In the genomic region with DNA sequence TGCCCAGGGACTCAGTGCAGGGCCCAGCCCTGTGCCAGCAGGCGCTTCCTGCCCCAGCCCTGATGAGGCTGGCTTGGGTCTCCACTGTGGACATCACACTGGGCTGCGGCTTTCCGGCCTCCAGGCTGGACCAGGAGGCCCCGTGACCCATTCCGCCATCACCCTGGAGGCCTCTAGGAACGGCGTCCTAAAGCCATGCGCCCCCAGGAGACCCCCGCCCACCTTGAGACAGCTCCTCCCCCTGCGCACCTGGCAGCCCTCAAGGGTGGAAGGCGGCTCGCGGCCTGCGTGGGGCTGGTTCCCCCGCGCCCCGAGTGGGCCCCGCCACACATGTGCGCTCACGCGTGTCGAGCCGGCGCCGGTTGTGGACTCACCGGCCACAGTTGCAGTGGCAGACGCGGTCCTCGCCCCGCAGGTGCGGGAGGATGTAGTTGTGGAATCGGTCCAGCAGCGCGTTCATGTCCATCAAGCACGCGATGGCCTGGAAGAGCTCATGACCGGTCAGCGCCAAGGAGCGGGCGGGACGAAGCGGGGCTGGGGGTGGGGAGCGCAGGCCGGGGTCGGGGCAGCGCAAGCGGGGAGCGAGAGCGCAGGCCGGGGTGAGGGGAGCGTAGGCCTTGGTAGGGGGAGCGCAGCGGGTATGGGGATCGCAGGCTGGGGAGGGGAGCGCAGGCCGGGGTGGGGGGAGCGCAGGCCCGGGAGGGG, we compare ENCODE assay signal across 8 cellular contexts. TPM values are rescaled to one million over a fixed set of nuclear protein-coding genes. Genes with fewer than 3 reads are reported as not detected.
DNase-seq lines count a peak whose midpoint lies in the region; ATAC-seq, FAIRE-seq and TF ChIP-seq lines count a peak whose summit lies in the region.
"Had no signal": no experiment of that assay in that cellular context is flagged by ENCODE, and none has a peak within 500 bp of the region (broad histone marks: within the 10 kb centered on the region; RNA-seq: fewer than 3 reads in every experiment).

No MANE protein-coding gene starts in this region.

- ATAC-seq in stimulated activated naive B cell treated with anti-CD40 and anti-IgM and Interleukin-4, amounts not matched to agents 10 μg/mL and 1 μg/mL and 100 μg/mL, for 72 hours (replicated peaks), result peak in 1 of 2 donors; percentile 4
- no peak for ATAC-seq in GM18873 (IDR thresholded peaks at IDR 0.05; ENCODE audit: low FRiP score, unreplicated experiment)
- ATAC-seq: HCT116 had no signal

- peaks cover 4% of the 10 kb centered on the region for H3K4me1 Mint-ChIP-seq in astrocyte (ENCODE audit: low read depth, unreplicated experiment)
- H3K4me1 Mint-ChIP-seq in stimulated activated naive B cell treated with anti-CD40 and anti-IgM and Interleukin-4, amounts not matched to agents 10 μg/mL and 1 μg/mL and 100 μg/mL, for 72 hours, result peaks cover 3 to 5% of the 10 kb centered on the region in 2 donors

- no peak overlapping the region for H3K27ac Mint-ChIP-seq in astrocyte (ENCODE audit: unreplicated experiment)
- H3K27ac Mint-ChIP-seq in stimulated activated naive B cell treated with anti-CD40 and anti-IgM and Interleukin-4, amounts not matched to agents 10 μg/mL and 1 μg/mL and 100 μg/mL, for 72 hours, result peak overlapping the region; percentile 71

- H3K27me3 ChIP-seq in astrocyte (ENCODE audit: insufficient read depth, low read length) (no peaks in the 10 kb centered on the region), iPS-18a (ENCODE audit: control insufficient read depth, insufficient read depth, low read length) (no peaks in the 10 kb centered on the region)

- FAIRE-seq in astrocyte (lab: Jason Lieb, UNC), result no peak

- peaks cover 29% of the 10 kb centered on the region for H4K20me1 ChIP-seq in astrocyte (ENCODE audit: insufficient read depth, low read length)

- H3K4me3 ChIP-seq in astrocyte (ENCODE audit: insufficient read depth, low read depth, low read length) (peak overlapping the region; percentile 50), iPS-18a (ENCODE audit: low read length) (peak overlapping the region; percentile 67)

- H3K9me3 ChIP-seq in astrocyte (ENCODE audit: insufficient read depth, low read depth, low read length), result no peaks in the 10 kb centered on the region
- no peaks in the 10 kb centered on the region for H3K9me3 ChIP-seq in iPS-18a (ENCODE audit: control insufficient read depth, low read depth, low read length)

- no peaks in the 10 kb centered on the region for H3K9me3 Mint-ChIP-seq in astrocyte (ENCODE audit: unreplicated experiment)
- no peaks in the 10 kb centered on the region for H3K9me3 Mint-ChIP-seq in stimulated activated naive B cell treated with anti-CD40 and anti-IgM and Interleukin-4, amounts not matched to agents 10 μg/mL and 1 μg/mL and 100 μg/mL, for 72 hours

- DNase-seq in HCEC 1CT (peak; percentile 51), astrocyte (ENCODE audit: low read depth) (no peak), DMS114 treated with DMSO at 0.1 percent for 48 hours (lab: John Stamatoyannopoulos, UW; ENCODE audit: unreplicated experiment) (no peak), HuH-7 (ENCODE audit: low spot score) (no peak)
- DNase-seq in stimulated activated naive B cell treated with anti-CD40 and anti-IgM and Interleukin-4, amounts not matched to agents 10 μg/mL and 1 μg/mL and 100 μg/mL, for 72 hours, result no peak

- H3K4me2 ChIP-seq in astrocyte (ENCODE audit: low read length), result peak overlapping the region; percentile 88

- H3K36me3 ChIP-seq in astrocyte (ENCODE audit: insufficient read depth, low read length) (peaks cover 8% of the 10 kb centered on the region), iPS-18a (ENCODE audit: control insufficient read depth, low read depth, low read length) (peaks cover 10% of the 10 kb centered on the region)

- H3K4me3 Mint-ChIP-seq in astrocyte (ENCODE audit: unreplicated experiment), result peak overlapping the region; percentile 79
- peak overlapping the region; percentile 76 to 78 for H3K4me3 Mint-ChIP-seq in stimulated activated naive B cell treated with anti-CD40 and anti-IgM and Interleukin-4, amounts not matched to agents 10 μg/mL and 1 μg/mL and 100 μg/mL, for 72 hours

- peaks cover 35% of the 10 kb centered on the region for H3K79me2 ChIP-seq in astrocyte (ENCODE audit: insufficient read depth, low read length)

- H3K9ac ChIP-seq in astrocyte (ENCODE audit: low read length) (peak overlapping the region; percentile 76), iPS-18a (ENCODE audit: low read length) (peak overlapping the region; percentile 43)

- peak overlapping the region; percentile 34 for H2AFZ ChIP-seq in astrocyte (ENCODE audit: low read depth, low read length)

- no peak for TF ChIP-seq CTCF in astrocyte (IDR thresholded peaks at IDR 0.05; ENCODE audit: insufficient read depth, low read depth, low read length)

- H3K36me3 Mint-ChIP-seq in astrocyte (ENCODE audit: low read depth, unreplicated experiment), result peaks cover 9% of the 10 kb centered on the region
- H3K36me3 Mint-ChIP-seq in stimulated activated naive B cell treated with anti-CD40 and anti-IgM and Interleukin-4, amounts not matched to agents 10 μg/mL and 1 μg/mL and 100 μg/mL, for 72 hours, result peaks cover 24 to 28% of the 10 kb centered on the region in 2 donors

- peaks cover 13% of the 10 kb centered on the region for H3K4me1 ChIP-seq in astrocyte (ENCODE audit: insufficient read depth, low read length)
- no peaks in the 10 kb centered on the region for H3K4me1 ChIP-seq in iPS-18a (ENCODE audit: control insufficient read depth, low read depth, low read length)

- no peaks in the 10 kb centered on the region for H3K27me3 Mint-ChIP-seq in astrocyte (ENCODE audit: low read depth, unreplicated experiment)
- H3K27me3 Mint-ChIP-seq in stimulated activated naive B cell treated with anti-CD40 and anti-IgM and Interleukin-4, amounts not matched to agents 10 μg/mL and 1 μg/mL and 100 μg/mL, for 72 hours, result peaks cover 5 to 12% of the 10 kb centered on the region in 2 donors

- H3K27ac ChIP-seq in astrocyte (ENCODE audit: low read depth, low read length), result no peak overlapping the region
- no peak overlapping the region for H3K27ac ChIP-seq in iPS-18a (ENCODE audit: low read length)

RNA-seq across cellular contexts. Expression of a gene that starts 1.0 kb away (rescaled TPM):
- 7.0 and 9.0 TPM in 2 replicates for total RNA-seq in astrocyte

RNA-seq across cellular contexts. Expression of a gene that starts 27.5 kb away (rescaled TPM):
- 51.1 and 54.9 TPM in 2 replicates for total RNA-seq in astrocyte

RNA-seq across cellular contexts. Expression of a gene that starts 35.2 kb away (rescaled TPM):
- 143 and 145 TPM in 2 replicates for total RNA-seq in astrocyte
